ENCODE assay signal across 29 cellular contexts in the genomic region with DNA sequence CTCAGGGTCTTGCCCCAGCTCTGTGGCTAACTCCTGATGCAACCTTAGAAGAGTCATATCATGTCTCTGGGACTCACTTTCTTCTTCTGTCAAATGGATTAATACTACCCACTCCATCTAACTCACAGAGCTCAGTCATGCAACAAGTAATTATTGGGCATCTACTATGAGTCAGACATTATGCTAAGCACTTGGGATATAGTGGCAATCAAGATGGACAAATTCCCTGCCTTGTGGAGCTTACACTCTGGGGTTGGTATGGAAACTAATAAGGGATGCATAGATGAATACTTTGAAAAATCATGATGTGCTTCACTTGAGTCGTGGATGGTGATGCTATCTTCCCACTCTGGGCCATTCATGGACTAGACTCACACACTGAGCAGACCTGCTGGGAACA.
"Had no signal": no experiment of that assay in that cellular context is flagged by ENCODE, and none has a peak within 500 bp of the region (broad histone marks: within the 10 kb centered on the region; RNA-seq: fewer than 3 reads in every experiment).

No MANE protein-coding gene starts in this region.

- H3K4me3 ChIP-seq: ovary, sigmoid colon, thyroid gland had no signal

- H3K27me3 ChIP-seq: brain microvascular endothelial cell, ovary, sigmoid colon, thyroid gland had no signal

- ATAC-seq: stimulated activated effector memory CD8-positive, alpha-beta T cell treated with anti-CD3 and anti-CD28 coated beads, Interleukin-12 subunit alpha, Interleukin-12 subunit beta, amount 100 ng/mL, for 72 hours; stimulated activated naive CD8-positive, alpha-beta T cell treated with anti-CD3 and anti-CD28 coated beads, Interleukin-15, amount 100 ng/mL, for 72 hours; T-helper 17 cell; WTC11 had no signal

- H3K36me3 ChIP-seq: brain microvascular endothelial cell, neutrophil, ovary, sigmoid colon, thyroid gland had no signal

- FAIRE-seq: astrocyte, keratinocyte, small intestine had no signal

- DNase-seq: activated CD4-positive, alpha-beta memory T cell treated with anti-CD3 and anti-CD28 coated beads, Interleukin-2, amount 10 ng/mL, durations not matched to agents 7 days and 5 days; activated CD4-positive, alpha-beta T cell treated with anti-CD3 and anti-CD28 coated beads for 1 hour; activated CD4-positive, alpha-beta T cell treated with anti-CD3 and anti-CD28 coated beads, Interleukin-2, amount 10 ng/mL, durations not matched to agents 7 days and 5 days; activated CD8-positive, alpha-beta memory T cell treated with anti-CD3 and anti-CD28 coated beads, Interleukin-2, amount 50 U/mL, for 48 hours; activated gamma-delta T cell; activated naive CD4-positive, alpha-beta T cell treated with anti-CD3 and anti-CD28 coated beads, Interleukin-2, amount 10 ng/mL, durations not matched to agents 7 days and 5 days; activated naive CD8-positive, alpha-beta T cell treated with anti-CD3 and anti-CD28 coated beads, Interleukin-2, amount 10 ng/mL, durations not matched to agents 7 days and 5 days; activated T-cell treated with anti-CD3 and anti-CD28 coated beads, Interleukin-2, amount 50 U/mL, for 24 hours; brain microvascular endothelial cell; central memory CD4-positive, alpha-beta T cell; endodermal cell; head of caudate nucleus; hippocampal formation; naive B cell; nephron progenitor cell; ovary; sigmoid colon; stimulated activated CD4-positive, alpha-beta T cell treated with anti-CD3 and anti-CD28 coated beads, Interleukin-4, amount 100 ng/mL, for 24 hours; stimulated activated naive CD8-positive, alpha-beta T cell treated with anti-CD3 and anti-CD28 coated beads, Interleukin-15, amount 100 ng/mL, for 72 hours; substantia nigra; T-helper 17 cell; T1000; thyroid gland had no signal
